Comparison of ENCODE assay signal across 1 cellular context in the genomic region with DNA sequence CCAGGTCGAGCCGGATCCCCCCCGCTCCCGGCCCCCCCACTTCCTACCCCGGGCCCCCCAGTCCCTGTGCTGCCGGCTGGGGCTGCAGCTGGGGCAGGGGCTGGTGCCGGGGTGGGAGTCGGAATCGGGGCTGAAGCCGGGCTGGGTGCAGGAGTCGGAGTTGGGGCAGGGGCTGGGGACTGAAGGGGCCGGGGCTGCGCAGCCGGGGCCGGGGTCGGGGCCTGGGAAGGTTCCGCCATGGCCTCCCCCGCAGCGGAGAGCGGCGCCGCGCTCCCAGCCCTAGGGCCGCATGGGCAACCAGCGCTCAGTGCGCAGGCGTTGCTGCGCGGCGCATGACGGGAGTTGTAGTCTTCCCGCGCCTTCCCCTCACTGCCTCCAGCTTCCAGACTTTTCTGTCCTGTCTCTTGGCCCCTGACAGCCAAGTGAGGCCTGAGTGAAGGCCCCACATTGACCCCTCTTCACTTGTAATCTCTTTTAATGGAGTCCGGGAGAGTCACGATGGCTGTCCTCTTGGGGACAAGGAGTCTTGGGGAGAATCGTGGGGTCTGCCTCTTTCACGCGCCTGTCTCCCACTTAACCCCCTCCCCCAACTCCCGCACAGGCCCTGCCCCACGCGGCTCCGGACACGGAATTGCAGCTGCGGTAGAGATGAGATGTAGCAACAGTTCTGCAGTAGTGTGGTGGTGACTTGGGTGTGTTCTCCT.
A peak's percentile ranks its signal among the peaks of the same experiment; 100 is the strongest.
TF ChIP-seq lines count a peak whose summit lies in the region.

A gene (minus strand): TSS at position 302 of the 704 bp plus-strand sequence. CDS start 63 bp downstream, at position 239.

TF ChIP-seq in HEK293, 187 proteins besides CTCF, POLR2A, EP300 and RAD21 (continued from another document):
- TF ChIP-seq, protein P1, sequence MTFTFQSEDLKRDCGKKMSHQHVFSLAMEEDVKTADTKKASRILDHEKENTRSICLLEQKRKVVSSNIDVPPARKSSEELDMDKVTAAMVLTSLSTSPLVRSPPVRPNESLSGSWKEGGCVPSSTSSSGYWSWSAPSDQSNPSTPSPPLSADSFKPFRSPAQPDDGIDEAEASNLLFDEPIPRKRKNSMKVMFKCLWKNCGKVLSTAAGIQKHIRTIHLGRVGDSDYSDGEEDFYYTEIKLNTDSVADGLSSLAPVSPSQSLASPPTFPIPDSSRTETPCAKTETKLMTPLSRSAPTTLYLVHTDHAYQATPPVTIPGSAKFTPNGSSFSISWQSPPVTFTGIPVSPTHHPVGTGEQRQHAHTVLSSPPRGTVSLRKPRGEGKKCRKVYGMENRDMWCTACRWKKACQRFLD (tag by site-specific recombination; IDR thresholded peaks at IDR 0.05): no peak
- TF ChIP-seq, protein P2, sequence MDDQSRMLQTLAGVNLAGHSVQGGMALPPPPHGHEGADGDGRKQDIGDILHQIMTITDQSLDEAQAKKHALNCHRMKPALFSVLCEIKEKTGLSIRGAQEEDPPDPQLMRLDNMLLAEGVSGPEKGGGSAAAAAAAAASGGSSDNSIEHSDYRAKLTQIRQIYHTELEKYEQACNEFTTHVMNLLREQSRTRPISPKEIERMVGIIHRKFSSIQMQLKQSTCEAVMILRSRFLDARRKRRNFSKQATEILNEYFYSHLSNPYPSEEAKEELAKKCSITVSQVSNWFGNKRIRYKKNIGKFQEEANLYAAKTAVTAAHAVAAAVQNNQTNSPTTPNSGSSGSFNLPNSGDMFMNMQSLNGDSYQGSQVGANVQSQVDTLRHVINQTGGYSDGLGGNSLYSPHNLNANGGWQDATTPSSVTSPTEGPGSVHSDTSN (CRISPR knock-in tag; IDR thresholded peaks at IDR 0.05): 0 out of 2 replicates have a peak, but pooled peaks have one; percentile 9
- peak; percentile 67 for TF ChIP-seq ZBTB17 (tag by site-specific recombination; IDR thresholded peaks at IDR 0.05)
- TF ChIP-seq, protein P3, sequence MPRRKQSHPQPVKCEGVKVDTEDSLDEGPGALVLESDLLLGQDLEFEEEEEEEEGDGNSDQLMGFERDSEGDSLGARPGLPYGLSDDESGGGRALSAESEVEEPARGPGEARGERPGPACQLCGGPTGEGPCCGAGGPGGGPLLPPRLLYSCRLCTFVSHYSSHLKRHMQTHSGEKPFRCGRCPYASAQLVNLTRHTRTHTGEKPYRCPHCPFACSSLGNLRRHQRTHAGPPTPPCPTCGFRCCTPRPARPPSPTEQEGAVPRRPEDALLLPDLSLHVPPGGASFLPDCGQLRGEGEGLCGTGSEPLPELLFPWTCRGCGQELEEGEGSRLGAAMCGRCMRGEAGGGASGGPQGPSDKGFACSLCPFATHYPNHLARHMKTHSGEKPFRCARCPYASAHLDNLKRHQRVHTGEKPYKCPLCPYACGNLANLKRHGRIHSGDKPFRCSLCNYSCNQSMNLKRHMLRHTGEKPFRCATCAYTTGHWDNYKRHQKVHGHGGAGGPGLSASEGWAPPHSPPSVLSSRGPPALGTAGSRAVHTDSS (tag by site-specific recombination; IDR thresholded peaks at IDR 0.05): no peak
- TF ChIP-seq FEZF1 (tag by site-specific recombination; IDR thresholded peaks at IDR 0.05): no peak
- TF ChIP-seq ZFP3 (tag by site-specific recombination; IDR thresholded peaks at IDR 0.05; ENCODE audit: low read depth): no peak
- no peak for TF ChIP-seq ZNF555 (tag by site-specific recombination; conservative IDR thresholded peaks at IDR 0.05)
- TF ChIP-seq ZNF707 (tag by site-specific recombination; IDR thresholded peaks at IDR 0.05): no peak
- TF ChIP-seq ZBTB21 (tag by site-specific recombination; IDR thresholded peaks at IDR 0.05): no peak
- no peak for TF ChIP-seq GLI2 (tag by site-specific recombination; IDR thresholded peaks at IDR 0.05; ENCODE audit: borderline replicate concordance, low read depth)
- TF ChIP-seq ZNF202 (tag by site-specific recombination; IDR thresholded peaks at IDR 0.05; ENCODE audit: borderline replicate concordance): no peak
- no peak for TF ChIP-seq ZNF292 (tag by site-specific recombination; IDR thresholded peaks at IDR 0.05; ENCODE audit: borderline replicate concordance, low read depth)
- no peak for TF ChIP-seq KLF1 (tag by site-specific recombination; IDR thresholded peaks at IDR 0.05)
- TF ChIP-seq ZNF76 (tag by site-specific recombination; IDR thresholded peaks at IDR 0.05; ENCODE audit: borderline replicate concordance, low read depth): peak; percentile 95
- no peak for TF ChIP-seq ZNF48 (tag by site-specific recombination; IDR thresholded peaks at IDR 0.05)
- no peak for TF ChIP-seq ZEB2 (tag by site-specific recombination; IDR thresholded peaks at IDR 0.05)
- no peak for TF ChIP-seq ZNF521 (tag by site-specific recombination; IDR thresholded peaks at IDR 0.05)
- TF ChIP-seq, protein P4, sequence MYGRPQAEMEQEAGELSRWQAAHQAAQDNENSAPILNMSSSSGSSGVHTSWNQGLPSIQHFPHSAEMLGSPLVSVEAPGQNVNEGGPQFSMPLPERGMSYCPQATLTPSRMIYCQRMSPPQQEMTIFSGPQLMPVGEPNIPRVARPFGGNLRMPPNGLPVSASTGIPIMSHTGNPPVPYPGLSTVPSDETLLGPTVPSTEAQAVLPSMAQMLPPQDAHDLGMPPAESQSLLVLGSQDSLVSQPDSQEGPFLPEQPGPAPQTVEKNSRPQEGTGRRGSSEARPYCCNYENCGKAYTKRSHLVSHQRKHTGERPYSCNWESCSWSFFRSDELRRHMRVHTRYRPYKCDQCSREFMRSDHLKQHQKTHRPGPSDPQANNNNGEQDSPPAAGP (tag by site-specific recombination; IDR thresholded peaks at IDR 0.05): no peak
- no peak for TF ChIP-seq ZNF785 (tag by site-specific recombination; IDR thresholded peaks at IDR 0.05)
- TF ChIP-seq ZNF391 (tag by site-specific recombination; IDR thresholded peaks at IDR 0.05; ENCODE audit: borderline replicate concordance, low read depth): no peak
- TF ChIP-seq ZNF404 (tag by site-specific recombination; IDR thresholded peaks at IDR 0.05): no peak
- no peak for TF ChIP-seq ZNF792 (tag by site-specific recombination; IDR thresholded peaks at IDR 0.05)
- no peak for TF ChIP-seq MZF1 (tag by site-specific recombination; IDR thresholded peaks at IDR 0.05; ENCODE audit: borderline replicate concordance)
- no peak for TF ChIP-seq ZNF560 (tag by site-specific recombination; IDR thresholded peaks at IDR 0.05; ENCODE audit: borderline replicate concordance)
- TF ChIP-seq ZNF133 (tag by site-specific recombination; IDR thresholded peaks at IDR 0.05): no peak
- TF ChIP-seq, protein P5, sequence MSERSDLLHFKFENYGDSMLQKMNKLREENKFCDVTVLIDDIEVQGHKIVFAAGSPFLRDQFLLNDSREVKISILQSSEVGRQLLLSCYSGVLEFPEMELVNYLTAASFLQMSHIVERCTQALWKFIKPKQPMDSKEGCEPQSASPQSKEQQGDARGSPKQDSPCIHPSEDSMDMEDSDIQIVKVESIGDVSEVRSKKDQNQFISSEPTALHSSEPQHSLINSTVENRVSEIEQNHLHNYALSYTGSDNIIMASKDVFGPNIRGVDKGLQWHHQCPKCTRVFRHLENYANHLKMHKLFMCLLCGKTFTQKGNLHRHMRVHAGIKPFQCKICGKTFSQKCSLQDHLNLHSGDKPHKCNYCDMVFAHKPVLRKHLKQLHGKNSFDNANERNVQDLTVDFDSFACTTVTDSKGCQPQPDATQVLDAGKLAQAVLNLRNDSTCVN (tag by site-specific recombination; optimal IDR thresholded peaks at IDR 0.05): peak; percentile 61
- TF ChIP-seq, protein P6, sequence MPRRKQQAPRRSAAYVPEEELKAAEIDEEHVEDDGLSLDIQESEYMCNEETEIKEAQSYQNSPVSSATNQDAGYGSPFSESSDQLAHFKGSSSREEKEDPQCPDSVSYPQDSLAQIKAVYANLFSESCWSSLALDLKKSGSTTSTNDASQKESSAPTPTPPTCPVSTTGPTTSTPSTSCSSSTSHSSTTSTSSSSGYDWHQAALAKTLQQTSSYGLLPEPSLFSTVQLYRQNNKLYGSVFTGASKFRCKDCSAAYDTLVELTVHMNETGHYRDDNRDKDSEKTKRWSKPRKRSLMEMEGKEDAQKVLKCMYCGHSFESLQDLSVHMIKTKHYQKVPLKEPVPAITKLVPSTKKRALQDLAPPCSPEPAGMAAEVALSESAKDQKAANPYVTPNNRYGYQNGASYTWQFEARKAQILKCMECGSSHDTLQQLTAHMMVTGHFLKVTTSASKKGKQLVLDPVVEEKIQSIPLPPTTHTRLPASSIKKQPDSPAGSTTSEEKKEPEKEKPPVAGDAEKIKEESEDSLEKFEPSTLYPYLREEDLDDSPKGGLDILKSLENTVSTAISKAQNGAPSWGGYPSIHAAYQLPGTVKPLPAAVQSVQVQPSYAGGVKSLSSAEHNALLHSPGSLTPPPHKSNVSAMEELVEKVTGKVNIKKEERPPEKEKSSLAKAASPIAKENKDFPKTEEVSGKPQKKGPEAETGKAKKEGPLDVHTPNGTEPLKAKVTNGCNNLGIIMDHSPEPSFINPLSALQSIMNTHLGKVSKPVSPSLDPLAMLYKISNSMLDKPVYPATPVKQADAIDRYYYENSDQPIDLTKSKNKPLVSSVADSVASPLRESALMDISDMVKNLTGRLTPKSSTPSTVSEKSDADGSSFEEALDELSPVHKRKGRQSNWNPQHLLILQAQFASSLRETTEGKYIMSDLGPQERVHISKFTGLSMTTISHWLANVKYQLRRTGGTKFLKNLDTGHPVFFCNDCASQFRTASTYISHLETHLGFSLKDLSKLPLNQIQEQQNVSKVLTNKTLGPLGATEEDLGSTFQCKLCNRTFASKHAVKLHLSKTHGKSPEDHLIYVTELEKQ (tag by site-specific recombination; IDR thresholded peaks at IDR 0.05; ENCODE audit: borderline replicate concordance): no peak
- TF ChIP-seq ZNF24 (tag by site-specific recombination; IDR thresholded peaks at IDR 0.05): no peak
- 0 out of 2 replicates have a peak, but pooled peaks have one; percentile 18 for TF ChIP-seq ZBTB48 (tag by site-specific recombination; IDR thresholded peaks at IDR 0.05)
- TF ChIP-seq ZNF571 (tag by site-specific recombination; IDR thresholded peaks at IDR 0.05): no peak
- no peak for TF ChIP-seq ZBTB8A (tag by site-specific recombination; IDR thresholded peaks at IDR 0.05)
- TF ChIP-seq, protein P7, sequence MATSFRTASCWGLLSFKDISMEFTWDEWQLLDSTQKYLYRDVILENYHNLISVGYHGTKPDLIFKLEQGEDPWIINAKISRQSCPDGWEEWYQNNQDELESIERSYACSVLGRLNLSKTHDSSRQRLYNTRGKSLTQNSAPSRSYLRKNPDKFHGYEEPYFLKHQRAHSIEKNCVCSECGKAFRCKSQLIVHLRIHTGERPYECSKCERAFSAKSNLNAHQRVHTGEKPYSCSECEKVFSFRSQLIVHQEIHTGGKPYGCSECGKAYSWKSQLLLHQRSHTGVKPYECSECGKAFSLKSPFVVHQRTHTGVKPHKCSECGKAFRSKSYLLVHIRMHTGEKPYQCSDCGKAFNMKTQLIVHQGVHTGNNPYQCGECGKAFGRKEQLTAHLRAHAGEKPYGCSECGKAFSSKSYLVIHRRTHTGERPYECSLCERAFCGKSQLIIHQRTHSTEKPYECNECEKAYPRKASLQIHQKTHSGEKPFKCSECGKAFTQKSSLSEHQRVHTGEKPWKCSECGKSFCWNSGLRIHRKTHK (tag by site-specific recombination; IDR thresholded peaks at IDR 0.05): no peak
- TF ChIP-seq ZXDB (tag by site-specific recombination; IDR thresholded peaks at IDR 0.05): no peak
- no peak for TF ChIP-seq ZNF501 (tag by site-specific recombination; IDR thresholded peaks at IDR 0.05)
- peak; percentile 58 for TF ChIP-seq GLIS1 (tag by site-specific recombination; IDR thresholded peaks at IDR 0.05)
